Comparison of ENCODE assay signal across 1 cellular context in genomic region chr5:922745-923472, GRCh38.
TF ChIP-seq lines count a peak whose summit lies in the region.

No MANE protein-coding gene starts in this region.

TF ChIP-seq in A549, 52 proteins besides CTCF, POLR2A, EP300 and RAD21 (continued from another document):
- no peak for TF ChIP-seq E2F6 (IDR thresholded peaks at IDR 0.05; ENCODE audit: borderline replicate concordance, low read depth)
TF ChIP-seq in A549: peak in this region for 0.
